ENCODE assay signal across 8 cellular contexts in genomic region chr17:38702900-38703741, GRCh38. TPM values are rescaled to one million over a fixed set of nuclear protein-coding genes. Genes with fewer than 3 reads are reported as not detected.
DNase-seq lines count a peak whose midpoint lies in the region; ATAC-seq, FAIRE-seq and TF ChIP-seq lines count a peak whose summit lies in the region.

No MANE protein-coding gene starts in this region.

- H3K27me3 Mint-ChIP-seq in Calu3 (ENCODE audit: unreplicated experiment): peaks cover 26% of the 10 kb centered on the region
- H3K27me3 Mint-ChIP-seq in activated naive CD8-positive, alpha-beta T cell treated with anti-CD3 and anti-CD28 coated beads, Interleukin-2, amount 10 ng/mL, durations not matched to agents 7 days and 5 days: no peaks in the 10 kb centered on the region

- TSS peak; percentile 23 for BruUV-seq in Calu3 (replicated peaks; lab: Mats Ljungman, UMichigan)

- peak overlapping the region; percentile 97 for H3K27ac ChIP-seq in KOPT-K1 (ENCODE audit: low read depth, low read length, poor library complexity, severe bottlenecking)

- H3K4me3 Mint-ChIP-seq in Calu3 (ENCODE audit: low read depth, unreplicated experiment): peak overlapping the region; percentile 85
- H3K4me3 Mint-ChIP-seq in activated naive CD8-positive, alpha-beta T cell treated with anti-CD3 and anti-CD28 coated beads, Interleukin-2, amount 10 ng/mL, durations not matched to agents 7 days and 5 days: peak overlapping the region; percentile 96

- FAIRE-seq in urothelium cell line (lab: Jason Lieb, UNC): no peak

- peak; percentile 56 for DNase-seq in Calu3
- no peak for DNase-seq in activated naive CD8-positive, alpha-beta T cell treated with anti-CD3 and anti-CD28 coated beads, Interleukin-2, amount 10 ng/mL, durations not matched to agents 7 days and 5 days
- DNase-seq in stimulated activated CD4-positive, alpha-beta T cell treated with anti-CD3 and anti-CD28 coated beads, Interleukin-2, amount 100 ng/mL, for 48 hours: peak; percentile 26 to 34
- no peak for DNase-seq in urothelium cell line (ENCODE audit: low spot score)

- POLR2A ChIA-PET in activated naive CD8-positive, alpha-beta T cell treated with anti-CD3 and anti-CD28 coated beads, Interleukin-2, amount 10 ng/mL, durations not matched to agents 7 days and 5 days (lab: Charles Lee): interaction anchor here (0.6 to 5.2 kb wide), 7 partner anchors 15 to 174 kb away, joined by 3 to 111 read pairs (median 10); partner anchors contain the start of gene EPOP

- peak overlapping the region; percentile 48 for H3K4me3 ChIP-seq in iPS-18c (ENCODE audit: insufficient read depth, low read depth, low read length)

- H3K9me3 Mint-ChIP-seq in Calu3 (ENCODE audit: low read depth, unreplicated experiment): no peaks in the 10 kb centered on the region
- H3K9me3 Mint-ChIP-seq in activated naive CD8-positive, alpha-beta T cell treated with anti-CD3 and anti-CD28 coated beads, Interleukin-2, amount 10 ng/mL, durations not matched to agents 7 days and 5 days: no peaks in the 10 kb centered on the region

- intact Hi-C loops in Calu3 (cut with micrococcal nuclease; ENCODE audit: unreplicated experiment): loop anchor here (2.0 kb wide), 2 partner anchors 26 to 48 kb away; no protein-coding TSS in a partner anchor

- CTCF ChIA-PET in Calu3 (lab: Charles Lee): interaction anchor here (0.6 to 6.2 kb wide), 3 partner anchors 32 to 621 kb away, joined by 3 to 38 read pairs (median 5); no protein-coding TSS in a partner anchor

- peak overlapping the region; percentile 90 for H3K27ac Mint-ChIP-seq in Calu3 (ENCODE audit: unreplicated experiment)
- peak overlapping the region; percentile 97 for H3K27ac Mint-ChIP-seq in activated naive CD8-positive, alpha-beta T cell treated with anti-CD3 and anti-CD28 coated beads, Interleukin-2, amount 10 ng/mL, durations not matched to agents 7 days and 5 days

- H3K36me3 Mint-ChIP-seq in Calu3 (ENCODE audit: insufficient read depth, unreplicated experiment): peaks cover 71% of the 10 kb centered on the region
- peaks cover 4% of the 10 kb centered on the region for H3K36me3 Mint-ChIP-seq in activated naive CD8-positive, alpha-beta T cell treated with anti-CD3 and anti-CD28 coated beads, Interleukin-2, amount 10 ng/mL, durations not matched to agents 7 days and 5 days

- peaks cover 45% of the 10 kb centered on the region for H3K4me1 Mint-ChIP-seq in Calu3 (ENCODE audit: low read depth, unreplicated experiment)
- peaks cover 30% of the 10 kb centered on the region for H3K4me1 Mint-ChIP-seq in activated naive CD8-positive, alpha-beta T cell treated with anti-CD3 and anti-CD28 coated beads, Interleukin-2, amount 10 ng/mL, durations not matched to agents 7 days and 5 days

- ATAC-seq in activated naive CD8-positive, alpha-beta T cell treated with anti-CD3 and anti-CD28 coated beads, Interleukin-2, amount 10 ng/mL, durations not matched to agents 7 days and 5 days (ENCODE audit: low read depth): no peak
- no peak for ATAC-seq in GM19395 (IDR thresholded peaks at IDR 0.05; ENCODE audit: unreplicated experiment)
- no peak for ATAC-seq in GM18909 (IDR thresholded peaks at IDR 0.05; ENCODE audit: poor library complexity, unreplicated experiment)

- H3K9me3 ChIP-seq in KOPT-K1 (ENCODE audit: insufficient read depth, low read length, poor library complexity, severe bottlenecking) (no peaks in the 10 kb centered on the region), iPS-18c (ENCODE audit: control insufficient read depth, insufficient read depth, low read length) (peaks cover 3% of the 10 kb centered on the region)

- peaks cover 11% of the 10 kb centered on the region; the same call in 1 of the 2 replicates for H3K36me3 ChIP-seq in KOPT-K1 (ENCODE audit: insufficient read depth, low read length)

- TF ChIP-seq CTCF in Calu3 (IDR thresholded peaks at IDR 0.05; ENCODE audit: unreplicated experiment): no peak

RNA-seq across cellular contexts. Expression of gene MLLT6, which starts 2.0 kb away (rescaled TPM):
- total RNA-seq in Calu3 (2022): 463 and 498 TPM in 2 replicates
- total RNA-seq in activated naive CD8-positive, alpha-beta T cell treated with anti-CD3 and anti-CD28 coated beads, Interleukin-2, amount 10 ng/mL, durations not matched to agents 7 days and 5 days: 100 to 1,000 TPM; 333 to 343 TPM

RNA-seq across cellular contexts. Expression of gene CISD3, which starts 27.0 kb away (rescaled TPM):
- total RNA-seq in Calu3 (2022): 101 and 109 TPM in 2 replicates
- total RNA-seq in activated naive CD8-positive, alpha-beta T cell treated with anti-CD3 and anti-CD28 coated beads, Interleukin-2, amount 10 ng/mL, durations not matched to agents 7 days and 5 days: 10 to 100 TPM; 30.4 to 37.3 TPM

RNA-seq across cellular contexts. Expression of gene EPOP, which starts 28.4 kb away (rescaled TPM):
- 15.3 and 20.9 TPM in 2 replicates for total RNA-seq in Calu3 (2022)
- total RNA-seq in activated naive CD8-positive, alpha-beta T cell treated with anti-CD3 and anti-CD28 coated beads, Interleukin-2, amount 10 ng/mL, durations not matched to agents 7 days and 5 days: 1 to 10 TPM; 7.2 TPM

RNA-seq across cellular contexts. Expression of gene PCGF2, which starts 45.0 kb away (rescaled TPM):
- total RNA-seq in Calu3 (2022): 196 and 205 TPM in 2 replicates
- total RNA-seq in activated naive CD8-positive, alpha-beta T cell treated with anti-CD3 and anti-CD28 coated beads, Interleukin-2, amount 10 ng/mL, durations not matched to agents 7 days and 5 days: 1 to 10 TPM; 1.8 to 2.0 TPM

RNA-seq across cellular contexts. Expression of gene PSMB3, which starts 49.4 kb away (rescaled TPM):
- total RNA-seq in Calu3 (2022): 893 and 935 TPM in 2 replicates
- total RNA-seq in activated naive CD8-positive, alpha-beta T cell treated with anti-CD3 and anti-CD28 coated beads, Interleukin-2, amount 10 ng/mL, durations not matched to agents 7 days and 5 days: 100 to 1,000 TPM; 182 to 189 TPM

Comparison
In these comparisons a context has a peak if more than half of its experiments do, and no peak if none do; other contexts are left out.
1. DNase-seq: peak in Calu3 (single experiment) and stimulated activated CD4-positive, alpha-beta T cell treated with anti-CD3 and anti-CD28 coated beads, Interleukin-2, amount 100 ng/mL, for 48 hours (2 of 2); none in activated naive CD8-positive, alpha-beta T cell treated with anti-CD3 and anti-CD28 coated beads, Interleukin-2, amount 10 ng/mL, durations not matched to agents 7 days and 5 days (single experiment) and urothelium cell line (single experiment).